Comparison of ENCODE assay signal across 13 cellular contexts in genomic region chr5:19988447-19988846, GRCh38. TPM values are rescaled to one million over a fixed set of nuclear protein-coding genes. Genes with fewer than 3 reads are reported as not detected.
DNase-seq lines count a peak whose midpoint lies in the region; ATAC-seq and TF ChIP-seq lines count a peak whose summit lies in the region.
"Had no signal": no experiment of that assay in that cellular context is flagged by ENCODE, and none has a peak within 500 bp of the region (broad histone marks: within the 10 kb centered on the region; RNA-seq: fewer than 3 reads in every experiment).

No MANE protein-coding gene starts in this region.

- H3K4me3 ChIP-seq in AG10803 (ENCODE audit: low read length): peak overlapping the region; percentile 2; the same call in 1 of the 2 replicates
- peak overlapping the region; percentile 33 to 75 (median 61) for H3K4me3 ChIP-seq in dorsolateral prefrontal cortex
- H3K4me3 ChIP-seq in right cardiac atrium (ENCODE audit: low read length): no peak overlapping the region
- H3K4me3 ChIP-seq: transverse colon had no signal

- H3K4me3 Mint-ChIP-seq in nephron: peak overlapping the region; percentile 67 to 80 (median 68)
- H3K4me3 Mint-ChIP-seq: dendritic cell treated with granulocyte-macrophage colony-stimulating factor and Interleukin-4, amounts not matched to agents 40 ng/mL and 50 ng/mL, for 4 days; immature natural killer cell had no signal

- H3K4me1 ChIP-seq in right cardiac atrium (ENCODE audit: control insufficient read depth, insufficient read depth, low read length): no peaks in the 10 kb centered on the region
- H3K4me1 ChIP-seq: transverse colon had no signal

- H3K9me3 Mint-ChIP-seq in nephron: no peaks in the 10 kb centered on the region
- H3K9me3 Mint-ChIP-seq: dendritic cell treated with granulocyte-macrophage colony-stimulating factor and Interleukin-4, amounts not matched to agents 40 ng/mL and 50 ng/mL, for 4 days had no signal

- no peak for DNase-seq in AG10803 (ENCODE audit: low read depth)
- DNase-seq in NCI-H460 (ENCODE audit: extremely low read depth, low read depth): peak; percentile 26
- peak in 5 of 10 donors; percentile 10 to 45 (median 21) for DNase-seq in dorsolateral prefrontal cortex
- no peak for DNase-seq in GM10248 (ENCODE audit: extremely low spot score)
- no peak for DNase-seq in activated effector memory CD4-positive, alpha-beta T cell treated with Interleukin-2 at 50 U/mL for 16 hours
- no peak for DNase-seq in right cardiac atrium
- DNase-seq: immature natural killer cell; stimulated activated CD4-positive, alpha-beta T cell treated with anti-CD3 and anti-CD28 coated beads, Interleukin-4, amount 100 ng/mL, for 4 hours; transverse colon had no signal

- no peaks in the 10 kb centered on the region for H3K9me3 ChIP-seq in right cardiac atrium (ENCODE audit: control insufficient read depth, low read length)
- H3K9me3 ChIP-seq: transverse colon had no signal

- POLR2A ChIA-PET in GM10248 (lab: Yijun Ruan, JAX): no interaction called here

- no peaks in the 10 kb centered on the region for H3K4me1 Mint-ChIP-seq in nephron
- H3K4me1 Mint-ChIP-seq: immature natural killer cell had no signal

- no peak overlapping the region for H3K27ac Mint-ChIP-seq in nephron
- H3K27ac Mint-ChIP-seq: dendritic cell treated with granulocyte-macrophage colony-stimulating factor and Interleukin-4, amounts not matched to agents 40 ng/mL and 50 ng/mL, for 4 days; immature natural killer cell had no signal

- ATAC-seq in HG03354 (IDR thresholded peaks at IDR 0.05; ENCODE audit: poor library complexity, severe bottlenecking, unreplicated experiment): no peak
- no peak for ATAC-seq in right cardiac atrium

- H3K27me3 Mint-ChIP-seq in nephron (ENCODE audit: low read depth): peaks cover 33% of the 10 kb centered on the region

- intact Hi-C loops in dorsolateral prefrontal cortex (cut with DNase I) (no loop called here), right cardiac atrium (cut with DNase I) (no loop called here)

- H3K27me3 ChIP-seq in dorsolateral prefrontal cortex (no peaks in the 10 kb centered on the region), right cardiac atrium (ENCODE audit: control insufficient read depth, insufficient read depth) (no peaks in the 10 kb centered on the region)
- H3K27me3 ChIP-seq: transverse colon had no signal

- 20% methylated on average over 12 of the region's 12 CpGs for WGBS in right cardiac atrium

- H3K36me3 Mint-ChIP-seq in nephron (ENCODE audit: low read depth): no peaks in the 10 kb centered on the region
- H3K36me3 Mint-ChIP-seq: immature natural killer cell had no signal

- no peak for TF ChIP-seq CTCF in AG10803 (conservative IDR thresholded peaks at IDR 0.05; ENCODE audit: low read length)
- TF ChIP-seq CTCF in dorsolateral prefrontal cortex (IDR thresholded peaks at IDR 0.05 in 54 of 56, conservative IDR thresholded peaks at IDR 0.05 in 2 of 56; ENCODE audit: low read depth in 1 of 56, partially characterized antibody in 56 of 56): no peak
- TF ChIP-seq CTCF in nephron (IDR thresholded peaks at IDR 0.05; ENCODE audit: unreplicated experiment in 3 of 3): no peak
- no peak for TF ChIP-seq CTCF in GM10248 (IDR thresholded peaks at IDR 0.05; ENCODE audit: control extremely low read depth, extremely low read depth, low read depth, missing control alignments)

- H3K27ac ChIP-seq in dorsolateral prefrontal cortex (peak overlapping the region in 48 of 59 donors; percentile 18 to 89 (median 73)), right cardiac atrium (ENCODE audit: low read length) (no peak overlapping the region)
- H3K27ac ChIP-seq: C4-2B, transverse colon had no signal

- CTCF ChIA-PET in GM10248 (lab: Yijun Ruan, JAX): no interaction called here

RNA-seq across cellular contexts. Expression of gene CDH18, which starts 0.4 kb away (rescaled TPM):
- 0.84 and 1.8 TPM in 2 replicates for total RNA-seq in NCI-H460 (2014; rRNA removed; shearing (Covaris generic))
- polyA plus RNA-seq in NCI-H460 (2014; cell fraction: nucleus; rRNA removed): 0.11 TPM in 1 of 2 replicates, not detected in the other
- 100 to 1,000 TPM in 21 of 120 experiments, 10 to 100 TPM in 99; 30.2 to 129 (median 87.2) TPM for total RNA-seq in dorsolateral prefrontal cortex
- not detected for total RNA-seq in right cardiac atrium
- polyA plus RNA-seq in right cardiac atrium: not detected
- total RNA-seq: transverse colon had no signal
- polyA plus RNA-seq: immature natural killer cell had no signal

Comparison
In these comparisons a context has a peak if more than half of its experiments do, and no peak if none do; other contexts are left out.
1. RNA of gene CDH18, which starts 0.4 kb away (total RNA-seq): 30.2 to 129 TPM in dorsolateral prefrontal cortex; 0.84 to 1.8 TPM in NCI-H460 and not detected in right cardiac atrium; every median in the first group is over 10 times any median in the second.